Comparison of ENCODE assay signal across 8 cellular contexts in genomic region chr7:22726345-22726848, GRCh38. TPM values are rescaled to one million over a fixed set of nuclear protein-coding genes. Genes with fewer than 3 reads are reported as not detected.
DNase-seq lines count a peak whose midpoint lies in the region; ATAC-seq, FAIRE-seq and TF ChIP-seq lines count a peak whose summit lies in the region.

No MANE protein-coding gene starts in this region.

- no peak for FAIRE-seq in RCC 7860 (lab: Jason Lieb, UNC)

- H3K4me3 ChIP-seq in psoas muscle: peak overlapping the region; percentile 60

- peaks cover 0 to 5% of the 10 kb centered on the region in 2 donors for H3K36me3 ChIP-seq in psoas muscle (ENCODE audit: insufficient read depth in 1 of 2, low read depth in 1 of 2)

- no peaks in the 10 kb centered on the region for H3K9me3 ChIP-seq in psoas muscle

- 5 to 12% (median 8%) methylated on average over 7 of the region's 7 CpGs for WGBS in psoas muscle, 3 donors

- H3K4me1 ChIP-seq in psoas muscle: peaks cover 37% of the 10 kb centered on the region

- peak; percentile 68 for TF ChIP-seq CTCF in psoas muscle (IDR thresholded peaks at IDR 0.05)

- DNase-seq in DMS153 (lab: John Stamatoyannopoulos, UW) (peak; percentile 61), RCC 7860 (ENCODE audit: low spot score) (peak; percentile 94), head of caudate nucleus (peak in 38 of 42 donors; percentile 7 to 80 (median 46)), psoas muscle (peak; percentile 35 to 72), NCI-H2107 (lab: John Stamatoyannopoulos, UW) (no peak)
- peak; percentile 9 for DNase-seq in activated effector memory CD4-positive, alpha-beta T cell treated with Interleukin-2 at 50 U/mL for 16 hours

- H3K27ac ChIP-seq in psoas muscle: peak overlapping the region; percentile 65

- ATAC-seq in GM19452 (IDR thresholded peaks at IDR 0.05; ENCODE audit: unreplicated experiment): peak; percentile 63
- peak; percentile 69 for ATAC-seq in HG03565 (IDR thresholded peaks at IDR 0.05; ENCODE audit: unreplicated experiment)
- ATAC-seq in psoas muscle: peak; percentile 74 to 89 (median 85)

- H3K27me3 ChIP-seq in psoas muscle (ENCODE audit: insufficient read depth in 3 of 3, low read length in 2 of 3): no peaks in the 10 kb centered on the region

- intact Hi-C loops in head of caudate nucleus (cut with DNase I) (loop anchor here (5.0 kb wide), 1 partner anchor 164 kb away; no protein-coding TSS in a partner anchor), psoas muscle (cut with DNase I) (loop anchor here (2.0 to 10.0 kb wide), 6 partner anchors 126 to 806 kb away; partner anchors contain the start of gene TRA2A (in 1 of the 2))

RNA-seq across cellular contexts. Expression of gene IL6, which starts 0.6 kb away (rescaled TPM):
- 1 to 10 TPM in 2 of 4 donors, under 1 TPM in 1, not detected in 1; 0.99 to 4.6 (median 2.1) TPM for total RNA-seq in psoas muscle
- 1 to 10 TPM in 1 of 3 donors, under 1 TPM in 2; 0.51 to 4.1 (median 0.91) TPM for polyA plus RNA-seq in psoas muscle
